9 cellular contexts compared by ENCODE assay signal in the genomic region with DNA sequence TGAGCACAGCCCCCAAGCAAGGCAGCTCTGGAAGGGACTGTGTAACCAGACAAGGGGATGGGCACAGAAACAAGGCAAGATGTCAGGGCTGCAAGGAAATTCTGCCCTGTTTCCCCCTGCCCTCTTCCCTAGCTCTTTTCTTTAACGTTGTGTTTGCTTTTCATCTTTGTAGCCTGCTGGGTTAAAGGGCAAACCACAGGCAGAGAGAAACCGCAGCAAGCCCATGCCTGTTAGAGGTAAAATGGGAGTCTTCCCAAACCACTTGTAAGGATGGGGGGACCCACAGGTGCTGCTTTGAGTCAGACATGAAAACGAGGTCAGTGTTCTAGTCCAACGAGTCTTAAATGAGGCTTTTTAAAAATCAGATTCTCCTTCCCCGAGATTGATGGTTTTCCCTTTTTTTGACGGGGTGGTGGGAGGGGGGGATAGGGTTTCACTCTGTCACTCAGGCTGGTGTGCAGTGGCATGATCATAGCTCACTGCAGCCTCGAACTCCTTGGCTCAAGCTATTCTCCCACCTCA. TPM values are rescaled to one million over a fixed set of nuclear protein-coding genes. Genes with fewer than 3 reads are reported as not detected.
A peak's percentile ranks its signal among the peaks of the same experiment; 100 is the strongest.
DNase-seq lines count a peak whose midpoint lies in the region; ATAC-seq and TF ChIP-seq lines count a peak whose summit lies in the region.
"Had no signal": no experiment of that assay in that cellular context is flagged by ENCODE, and none has a peak within 500 bp of the region (broad histone marks: within the 10 kb centered on the region; RNA-seq: fewer than 3 reads in every experiment).

No MANE protein-coding gene starts in this region.

- H3K4me1 Mint-ChIP-seq in T-cell = peaks cover 55 to 80% (median 57%) of the 10 kb centered on the region in 3 donors
- H3K4me1 Mint-ChIP-seq in stimulated activated naive CD8-positive, alpha-beta T cell treated with anti-CD3 and anti-CD28 coated beads, Interleukin-15, amount 100 ng/mL, for 72 hours = peaks cover 74% of the 10 kb centered on the region
- H3K4me1 Mint-ChIP-seq: naive B cell had no signal

- H3K4me3 Mint-ChIP-seq in T-cell = peak overlapping the region; percentile 36 to 73 (median 62)
- peak overlapping the region; percentile 54 to 79 for H3K4me3 Mint-ChIP-seq in stimulated activated naive CD8-positive, alpha-beta T cell treated with anti-CD3 and anti-CD28 coated beads, Interleukin-15, amount 100 ng/mL, for 72 hours
- H3K4me3 Mint-ChIP-seq: naive B cell had no signal

- no peaks in the 10 kb centered on the region for H3K9me3 Mint-ChIP-seq in T-cell
- no peaks in the 10 kb centered on the region for H3K9me3 Mint-ChIP-seq in stimulated activated naive CD8-positive, alpha-beta T cell treated with anti-CD3 and anti-CD28 coated beads, Interleukin-15, amount 100 ng/mL, for 72 hours

- POLR2A ChIA-PET in T-cell (lab: Charles Lee) = interaction anchor here in 1 of 2 donors (0.5 kb wide), 1 partner anchor 361 kb away, joined by 6 read pairs; no protein-coding TSS in a partner anchor

- CTCF ChIA-PET in T-cell (lab: Charles Lee) = interaction anchor here in 1 of 2 donors (0.7 to 1.4 kb wide), 3 partner anchors 11 to 363 kb away, joined by 3 to 10 read pairs (median 9); no protein-coding TSS in a partner anchor

- H3K27ac Mint-ChIP-seq in T-cell = peak overlapping the region; percentile 58 to 74
- H3K27ac Mint-ChIP-seq in stimulated activated naive CD8-positive, alpha-beta T cell treated with anti-CD3 and anti-CD28 coated beads, Interleukin-15, amount 100 ng/mL, for 72 hours = peak overlapping the region in 1 of 2 donors; percentile 66
- H3K27ac Mint-ChIP-seq: naive B cell had no signal

- no peak overlapping the region for H3K4me3 ChIP-seq in epithelial cell of esophagus (ENCODE audit: low read length)

- ATAC-seq in T-cell (replicated peaks in 1 of 4) (peak; percentile 48 to 68 (median 58)), HG03175 (IDR thresholded peaks at IDR 0.05; ENCODE audit: unreplicated experiment) (no peak)
- peak; percentile 67 for ATAC-seq in stimulated activated naive CD8-positive, alpha-beta T cell treated with anti-CD3 and anti-CD28 coated beads, Interleukin-15, amount 100 ng/mL, for 72 hours

- TF ChIP-seq CTCF in epithelial cell of esophagus (IDR thresholded peaks at IDR 0.05; ENCODE audit: insufficient read depth, low read depth, low read length, missing control alignments) = no peak

- peaks cover 0 to 3% of the 10 kb centered on the region in 2 donors for H3K27me3 Mint-ChIP-seq in T-cell
- no peaks in the 10 kb centered on the region for H3K27me3 Mint-ChIP-seq in stimulated activated naive CD8-positive, alpha-beta T cell treated with anti-CD3 and anti-CD28 coated beads, Interleukin-15, amount 100 ng/mL, for 72 hours

- DNase-seq in activated CD8-positive, alpha-beta memory T cell treated with anti-CD3 and anti-CD28 coated beads for 24 hours = peak; percentile 61
- DNase-seq in activated CD8-positive, alpha-beta memory T cell treated with anti-CD3 and anti-CD28 coated beads, Interleukin-2, amount 50 U/mL, for 48 hours = no peak
- DNase-seq in T-cell (peak in 4 of 34 experiments; percentile 9 to 24 (median 12)), epithelial cell of esophagus (ENCODE audit: low read depth) (peak; percentile 73), NCI-H774 (lab: John Stamatoyannopoulos, UW) (no peak), HCEC 1CT (no peak)
- DNase-seq in stimulated activated naive CD8-positive, alpha-beta T cell treated with anti-CD3 and anti-CD28 coated beads, Interleukin-15, amount 100 ng/mL, for 72 hours = peak; percentile 23 to 59
- DNase-seq: naive B cell had no signal

- peaks cover 4% of the 10 kb centered on the region for H3K36me3 Mint-ChIP-seq in T-cell
- H3K36me3 Mint-ChIP-seq: naive B cell had no signal

RNA-seq across cellular contexts. Expression of gene TGFBR3, which starts 13.3 kb away (rescaled TPM):
- 10 to 100 TPM; 17.5 to 65.4 (median 36.4) TPM for total RNA-seq in T-cell

Comparison
In these comparisons a context has a peak if more than half of its experiments do, and no peak if none do; other contexts are left out.
1. DNase-seq: peak in activated CD8-positive, alpha-beta memory T cell treated with anti-CD3 and anti-CD28 coated beads for 24 hours (single experiment), epithelial cell of esophagus (single experiment) and stimulated activated naive CD8-positive, alpha-beta T cell treated with anti-CD3 and anti-CD28 coated beads, Interleukin-15, amount 100 ng/mL, for 72 hours (2 of 2); none in activated CD8-positive, alpha-beta memory T cell treated with anti-CD3 and anti-CD28 coated beads, Interleukin-2, amount 50 U/mL, for 48 hours (single experiment), NCI-H774 (single experiment) and HCEC 1CT (single experiment).